ENCODE assay signal across 12 cellular contexts in genomic region chr3:127836004-127836882, GRCh38. TPM values are rescaled to one million over a fixed set of nuclear protein-coding genes. Genes with fewer than 3 reads are reported as not detected.
DNase-seq lines count a peak whose midpoint lies in the region; ATAC-seq lines count a peak whose summit lies in the region.
"Had no signal": no experiment of that assay in that cellular context is flagged by ENCODE, and none has a peak within 500 bp of the region (broad histone marks: within the 10 kb centered on the region; RNA-seq: fewer than 3 reads in every experiment).

No MANE protein-coding gene starts in this region.

- no peak overlapping the region for H3K27ac ChIP-seq in aorta (ENCODE audit: low read depth in 1 of 2, low read length in 2 of 2)

- no peak for DNase-seq in central memory CD8-positive, alpha-beta T cell (ENCODE audit: low spot score in 2 of 2)
- DNase-seq in NCI-H510A (lab: John Stamatoyannopoulos, UW) = no peak
- DNase-seq in activated CD4-positive, CD25-positive, alpha-beta regulatory T cell (lab: John Stamatoyannopoulos, UW) = no peak
- DNase-seq in aorta = no peak
- no peak for DNase-seq in HCEC 1CT
- DNase-seq: activated naive CD8-positive, alpha-beta T cell treated with anti-CD3 and anti-CD28 coated beads, Interleukin-2, amount 50 U/mL, for 24 hours; CD8-positive, alpha-beta T cell; NCI-H69; stimulated activated naive CD4-positive, alpha-beta T cell treated with Interleukin-2 at 50 U/mL for 16 hours had no signal

- peaks cover 44% of the 10 kb centered on the region for H3K27me3 Mint-ChIP-seq in central memory CD8-positive, alpha-beta T cell

- no peaks in the 10 kb centered on the region for H3K27me3 ChIP-seq in aorta (ENCODE audit: control insufficient read depth in 1 of 2, insufficient read depth in 2 of 2, low read length in 1 of 2)

- H3K4me1 ChIP-seq in aorta (ENCODE audit: control insufficient read depth in 1 of 2, insufficient read depth in 2 of 2, low read length in 2 of 2) = no peaks in the 10 kb centered on the region

- no peaks in the 10 kb centered on the region for H3K9me3 ChIP-seq in aorta (ENCODE audit: control insufficient read depth, low read length)

- H3K4me3 Mint-ChIP-seq in central memory CD8-positive, alpha-beta T cell = no peak overlapping the region
- H3K4me3 Mint-ChIP-seq: activated naive CD8-positive, alpha-beta T cell treated with anti-CD3 and anti-CD28 coated beads, Interleukin-2, amount 50 U/mL, for 24 hours; CD8-positive, alpha-beta T cell had no signal

- H3K4me3 ChIP-seq in aorta (ENCODE audit: low read length in 2 of 2) = no peak overlapping the region

- H3K36me3 ChIP-seq in aorta (ENCODE audit: control insufficient read depth in 1 of 2, insufficient read depth in 2 of 2, low read length in 1 of 2) = no peaks in the 10 kb centered on the region

- H3K4me1 Mint-ChIP-seq in central memory CD8-positive, alpha-beta T cell = no peaks in the 10 kb centered on the region

- WGBS in aorta, 2 donors = 86 to 91% methylated on average over 7 of the region's 7 CpGs

- intact Hi-C loops in aorta (cut with DNase I) = no loop called here

- H3K36me3 Mint-ChIP-seq in central memory CD8-positive, alpha-beta T cell (ENCODE audit: insufficient read depth) = no peaks in the 10 kb centered on the region
- H3K36me3 Mint-ChIP-seq: CD8-positive, alpha-beta T cell had no signal

- H3K9me3 Mint-ChIP-seq in central memory CD8-positive, alpha-beta T cell = peaks cover 5% of the 10 kb centered on the region
- H3K9me3 Mint-ChIP-seq: activated naive CD8-positive, alpha-beta T cell treated with anti-CD3 and anti-CD28 coated beads, Interleukin-2, amount 50 U/mL, for 24 hours had no signal

- H3K27ac Mint-ChIP-seq in central memory CD8-positive, alpha-beta T cell (ENCODE audit: low read depth) = peak overlapping the region; percentile 29
- H3K27ac Mint-ChIP-seq: CD8-positive, alpha-beta T cell had no signal

- ATAC-seq in GM18511 (IDR thresholded peaks at IDR 0.05; ENCODE audit: unreplicated experiment) (peak; percentile 74), GM21390 (IDR thresholded peaks at IDR 0.05; ENCODE audit: unreplicated experiment) (peak; percentile 88), HG03103 (IDR thresholded peaks at IDR 0.05; ENCODE audit: low read depth, unreplicated experiment) (peak; percentile 84), aorta (ENCODE audit: low FRiP score) (no peak)
- ATAC-seq in central memory CD8-positive, alpha-beta T cell (replicated peaks; ENCODE audit: extremely low read depth, poor library complexity, severe bottlenecking) = no peak
- ATAC-seq: CD8-positive, alpha-beta T cell had no signal

RNA-seq across cellular contexts. Expression of gene MGLL, which starts 13.9 kb away (rescaled TPM):
- 10 to 100 TPM; 72.6 to 85.3 TPM for total RNA-seq in aorta
- polyA plus RNA-seq in aorta = 10 to 100 TPM; 18.3 to 28.7 TPM

Comparison
In these comparisons a context has a peak if more than half of its experiments do, and no peak if none do; other contexts are left out.
1. ATAC-seq: peak in GM18511 (single experiment), GM21390 (single experiment) and HG03103 (single experiment); none in central memory CD8-positive, alpha-beta T cell (single experiment) and aorta (single experiment).